8 cellular contexts compared by ENCODE assay signal in the genomic region with DNA sequence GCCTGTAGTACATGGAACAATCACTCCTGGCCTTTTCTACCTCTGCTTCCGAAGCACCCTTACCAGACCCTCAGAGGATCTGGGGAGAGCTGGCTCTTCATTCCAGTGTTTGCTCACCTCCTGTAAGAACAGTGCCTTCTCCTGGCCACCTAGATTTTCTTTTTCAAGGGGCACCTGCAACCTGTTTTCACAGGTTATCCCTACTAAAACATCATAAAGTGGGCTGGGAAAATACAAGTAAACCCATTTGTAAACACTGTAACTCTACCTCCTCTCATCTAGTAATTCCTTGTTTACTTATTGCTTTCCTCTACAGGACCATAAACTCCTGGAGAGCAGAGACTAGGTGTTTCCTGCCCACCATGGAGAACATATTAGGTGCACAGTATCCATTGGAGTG. TPM values are rescaled to one million over a fixed set of nuclear protein-coding genes. Genes with fewer than 3 reads are reported as not detected.
DNase-seq lines count a peak whose midpoint lies in the region; ATAC-seq and TF ChIP-seq lines count a peak whose summit lies in the region.

No MANE protein-coding gene starts in this region.

- DNase-seq in NCI-H345 (lab: John Stamatoyannopoulos, UW) (peak; percentile 2), NCI-H345 treated with DMSO at 0.1 percent for 48 hours (lab: John Stamatoyannopoulos, UW; ENCODE audit: unreplicated experiment) (no peak), NCI-H2029 (lab: John Stamatoyannopoulos, UW) (peak; percentile 62), coronary artery (ENCODE audit: low spot score) (no peak), H7 (no peak), NCI-H1694 treated with DMSO at 0.1 percent for 48 hours (lab: John Stamatoyannopoulos, UW) (no peak)

- peak overlapping the region; percentile 76 for H3K4me3 ChIP-seq in coronary artery
- H3K4me3 ChIP-seq in skin epidermis, result peak overlapping the region in 5 of 7 experiments; percentile 35 to 55 (median 48)
- no peak overlapping the region for H3K4me3 ChIP-seq in H7 (ENCODE audit: insufficient read depth, low read depth, low read length)

- no peaks in the 10 kb centered on the region for H3K36me3 ChIP-seq in H7 (replicated peaks; ENCODE audit: control insufficient read depth, insufficient read depth, low read length)

- peaks cover 8% of the 10 kb centered on the region for H3K27me3 ChIP-seq in H7 (ENCODE audit: control insufficient read depth, insufficient read depth, low read length)

- H3K27ac ChIP-seq in coronary artery (peak overlapping the region in 1 of 2 donors; percentile 72), skin epidermis (peak overlapping the region in 6 of 21 experiments; percentile 7 to 90 (median 82))

- no peak for ATAC-seq in GM19467 (IDR thresholded peaks at IDR 0.05; ENCODE audit: unreplicated experiment)

- TF ChIP-seq CTCF in coronary artery (IDR thresholded peaks at IDR 0.05), result no peak

RNA-seq across cellular contexts. Expression of gene PIK3AP1, which starts 1.1 kb away (rescaled TPM):
- 1.2 and 1.4 TPM in 2 replicates for total RNA-seq in H7 (2014; rRNA removed; shearing (Covaris generic))

Comparison
In these comparisons a context has a peak if more than half of its experiments do, and no peak if none do; other contexts are left out.
1. DNase-seq: peak in NCI-H345 (single experiment) and NCI-H2029 (single experiment); none in NCI-H345 treated with DMSO at 0.1 percent for 48 hours (single experiment), coronary artery (single experiment), H7 (single experiment) and NCI-H1694 treated with DMSO at 0.1 percent for 48 hours (single experiment).